In genomic region chr6:71034578-71034977, GRCh38 we compare ENCODE assay signal across 14 cellular contexts.
"Had no signal": no experiment of that assay in that cellular context is flagged by ENCODE, and none has a peak within 500 bp of the region (broad histone marks: within the 10 kb centered on the region; RNA-seq: fewer than 3 reads in every experiment).

No MANE protein-coding gene starts in this region.

- H3K4me1 ChIP-seq: adrenal gland, tibial artery, uterus had no signal

- ATAC-seq: left cardiac atrium; naive thymus-derived CD4-positive, alpha-beta T cell; right cardiac atrium; stimulated activated effector memory CD8-positive, alpha-beta T cell treated with anti-CD3 and anti-CD28 coated beads, Interleukin-12 subunit alpha, Interleukin-12 subunit beta, amount 100 ng/mL, for 72 hours had no signal

- H3K27ac ChIP-seq: adrenal gland, brain microvascular endothelial cell, neutrophil, tibial artery, uterus had no signal

- H3K4me3 ChIP-seq: adrenal gland, smooth muscle cell, tibial artery, uterus had no signal

- DNase-seq: activated naive CD4-positive, alpha-beta T cell treated with anti-CD3 and anti-CD28 coated beads, Interleukin-2, amount 50 U/mL, for 16 hours; adrenal gland; brain microvascular endothelial cell; cerebellar nuclear complex; dermis blood vessel endothelial cell; erythroblast; left cardiac atrium; naive thymus-derived CD4-positive, alpha-beta T cell; right cardiac atrium; tibial artery; uterus had no signal

- H3K9me3 ChIP-seq: adrenal gland, neutrophil, tibial artery, uterus had no signal

- H3K27me3 ChIP-seq: adrenal gland, brain microvascular endothelial cell, neutrophil, uterus had no signal

- H3K36me3 ChIP-seq: adrenal gland, brain microvascular endothelial cell, neutrophil, tibial artery, uterus had no signal
